17 cellular contexts compared by ENCODE assay signal in genomic region chrX:13791559-13791958, GRCh38. TPM values are rescaled to one million over a fixed set of nuclear protein-coding genes. Genes with fewer than 3 reads are reported as not detected.
A peak's percentile ranks its signal among the peaks of the same experiment; 100 is the strongest.
DNase-seq lines count a peak whose midpoint lies in the region; ATAC-seq and TF ChIP-seq lines count a peak whose summit lies in the region.
"Had no signal": no experiment of that assay in that cellular context is flagged by ENCODE, and none has a peak within 500 bp of the region (broad histone marks: within the 10 kb centered on the region; RNA-seq: fewer than 3 reads in every experiment).

No MANE protein-coding gene starts in this region.

- no peak for TF ChIP-seq POLR2A in body of pancreas (IDR thresholded peaks at IDR 0.05)

- peaks cover 9% of the 10 kb centered on the region; the same call in 1 of the 2 replicates for H3K79me2 ChIP-seq in GM23338 (replicated peaks; ENCODE audit: insufficient read depth)

- no peak for DNase-seq in GM23338 (ENCODE audit: low spot score)
- DNase-seq in globus pallidus (ENCODE audit: low spot score) = peak; percentile 86
- DNase-seq in renal cortical epithelial cell (ENCODE audit: low read depth) = peak; percentile 11
- no peak for DNase-seq in effector CD8-positive, alpha-beta T cell (lab: John Stamatoyannopoulos, UW)
- DNase-seq in body of pancreas = no peak
- DNase-seq: activated CD4-positive, alpha-beta memory T cell treated with anti-CD3 and anti-CD28 coated beads, Interleukin-2, amount 10 ng/mL, durations not matched to agents 7 days and 5 days; activated gamma-delta T cell treated with Interleukin-2 at 50 U/mL for 16 hours; CD4-positive, CD25-positive, alpha-beta regulatory T cell; IMR-90; NCI-H1436; right lobe of liver; stimulated activated CD4-positive, alpha-beta T cell treated with anti-CD3 and anti-CD28 coated beads, Interleukin-4, amount 100 ng/mL, for 4 hours had no signal

- no peaks in the 10 kb centered on the region for H3F3A ChIP-seq in GM23338 (replicated peaks; ENCODE audit: low read depth)

- H3K4me2 ChIP-seq in GM23338 = no peak overlapping the region

- no peak overlapping the region for H3K4me3 Mint-ChIP-seq in GM23338
- H3K4me3 Mint-ChIP-seq: activated CD4-positive, alpha-beta memory T cell treated with anti-CD3 and anti-CD28 coated beads, Interleukin-2, amount 10 ng/mL, durations not matched to agents 7 days and 5 days; CD4-positive, CD25-positive, alpha-beta regulatory T cell; central memory CD8-positive, alpha-beta T cell; stimulated activated memory B cell treated with anti-CD40 and anti-IgM and Interleukin-4, amounts not matched to agents 10 μg/mL and 1 μg/mL and 100 μg/mL, for 72 hours had no signal

- peaks cover 27% of the 10 kb centered on the region for H3K4me1 Mint-ChIP-seq in GM23338
- H3K4me1 Mint-ChIP-seq: activated CD4-positive, alpha-beta memory T cell treated with anti-CD3 and anti-CD28 coated beads, Interleukin-2, amount 10 ng/mL, durations not matched to agents 7 days and 5 days; CD4-positive, CD25-positive, alpha-beta regulatory T cell; central memory CD8-positive, alpha-beta T cell; stimulated activated memory B cell treated with anti-CD40 and anti-IgM and Interleukin-4, amounts not matched to agents 10 μg/mL and 1 μg/mL and 100 μg/mL, for 72 hours had no signal

- H3K27ac Mint-ChIP-seq in GM23338 = peak overlapping the region; percentile 26; the same call in 1 of the 2 replicates
- H3K27ac Mint-ChIP-seq: activated CD4-positive, alpha-beta memory T cell treated with anti-CD3 and anti-CD28 coated beads, Interleukin-2, amount 10 ng/mL, durations not matched to agents 7 days and 5 days; CD4-positive, CD25-positive, alpha-beta regulatory T cell; stimulated activated memory B cell treated with anti-CD40 and anti-IgM and Interleukin-4, amounts not matched to agents 10 μg/mL and 1 μg/mL and 100 μg/mL, for 72 hours had no signal

- peaks cover 5% of the 10 kb centered on the region for H3K27me3 Mint-ChIP-seq in GM23338 (ENCODE audit: insufficient read depth, low read depth, poor library complexity)
- H3K27me3 Mint-ChIP-seq: activated CD4-positive, alpha-beta memory T cell treated with anti-CD3 and anti-CD28 coated beads, Interleukin-2, amount 10 ng/mL, durations not matched to agents 7 days and 5 days; central memory CD8-positive, alpha-beta T cell; stimulated activated memory B cell treated with anti-CD40 and anti-IgM and Interleukin-4, amounts not matched to agents 10 μg/mL and 1 μg/mL and 100 μg/mL, for 72 hours had no signal

- 35% methylated on average over 2 of the region's 2 CpGs for WGBS in body of pancreas, 2 donors

- TF ChIP-seq CTCF in GM23338 (conservative IDR thresholded peaks at IDR 0.05; ENCODE audit: low read depth in 2 of 2) = no peak
- TF ChIP-seq CTCF in body of pancreas (IDR thresholded peaks at IDR 0.05) = no peak

- H3K4me1 ChIP-seq in GM23338 (ENCODE audit: insufficient read depth) (0 out of 2 replicates have a peak, but pooled peaks cover 6% of the 10 kb centered on the region), body of pancreas (no peaks in the 10 kb centered on the region)
- H3K4me1 ChIP-seq: right lobe of liver had no signal

- H2AFZ ChIP-seq in GM23338 = no peak overlapping the region

- no peaks in the 10 kb centered on the region for H3K36me3 Mint-ChIP-seq in GM23338 (ENCODE audit: low read depth)
- H3K36me3 Mint-ChIP-seq: CD4-positive, CD25-positive, alpha-beta regulatory T cell; stimulated activated memory B cell treated with anti-CD40 and anti-IgM and Interleukin-4, amounts not matched to agents 10 μg/mL and 1 μg/mL and 100 μg/mL, for 72 hours had no signal

- H3K36me3 ChIP-seq in GM23338 (ENCODE audit: insufficient read depth) (no peaks in the 10 kb centered on the region), body of pancreas (replicated peaks in 1 of 2; ENCODE audit: insufficient read depth in 1 of 2, low read depth in 2 of 2) (no peaks in the 10 kb centered on the region)
- H3K36me3 ChIP-seq: right lobe of liver had no signal

- no peak overlapping the region for H3K27ac ChIP-seq in GM23338 (ENCODE audit: low read depth)
- H3K27ac ChIP-seq in angular gyrus (ENCODE audit: low read depth, low read length) = peak overlapping the region; percentile 84
- H3K27ac ChIP-seq in body of pancreas = no peak overlapping the region
- H3K27ac ChIP-seq: right lobe of liver, SK-N-MC had no signal

- H4K20me1 ChIP-seq in GM23338 (replicated peaks; ENCODE audit: insufficient read depth) = no peaks in the 10 kb centered on the region

- intact Hi-C loops in body of pancreas (cut with DNase I) = no loop called here

- no peaks in the 10 kb centered on the region for H3K9me3 ChIP-seq in body of pancreas
- H3K9me3 ChIP-seq: right lobe of liver had no signal

- ATAC-seq in GM23338 (no peak), GM19452 (IDR thresholded peaks at IDR 0.05; ENCODE audit: unreplicated experiment) (no peak), body of pancreas (no peak)
- ATAC-seq: right lobe of liver; stimulated activated memory B cell treated with anti-CD40 and anti-IgM and Interleukin-4, amounts not matched to agents 10 μg/mL and 1 μg/mL and 100 μg/mL, for 72 hours had no signal

- H3K27me3 ChIP-seq in GM23338 (ENCODE audit: insufficient read depth) (no peaks in the 10 kb centered on the region), body of pancreas (no peaks in the 10 kb centered on the region)

- H3K9me2 ChIP-seq in GM23338 (ENCODE audit: insufficient read depth) = no peaks in the 10 kb centered on the region

- no peaks in the 10 kb centered on the region for H3K9me3 Mint-ChIP-seq in GM23338
- H3K9me3 Mint-ChIP-seq: activated CD4-positive, alpha-beta memory T cell treated with anti-CD3 and anti-CD28 coated beads, Interleukin-2, amount 10 ng/mL, durations not matched to agents 7 days and 5 days; CD4-positive, CD25-positive, alpha-beta regulatory T cell; central memory CD8-positive, alpha-beta T cell; stimulated activated memory B cell treated with anti-CD40 and anti-IgM and Interleukin-4, amounts not matched to agents 10 μg/mL and 1 μg/mL and 100 μg/mL, for 72 hours had no signal

- H3K4me3 ChIP-seq in GM23338 (no peak overlapping the region), body of pancreas (no peak overlapping the region)
- H3K4me3 ChIP-seq: right lobe of liver, SK-N-MC had no signal

TF ChIP-seq in GM23338, 12 proteins besides CTCF, POLR2A, EP300 and RAD21 (continues in another document):
- TF ChIP-seq EZH2 (IDR thresholded peaks at IDR 0.05; ENCODE audit: low read depth, unreplicated experiment) (no peak), ZNF114 (CRISPR knock-in tag; IDR thresholded peaks at IDR 0.05) (no peak), ZNF331 (CRISPR knock-in tag; IDR thresholded peaks at IDR 0.05; ENCODE audit: low read depth) (no peak), ETS1 (IDR thresholded peaks at IDR 0.05) (no peak), NANOG (IDR thresholded peaks at IDR 0.05; ENCODE audit: borderline replicate concordance) (no peak), JUNB (IDR thresholded peaks at IDR 0.05; ENCODE audit: unreplicated experiment) (no peak)

RNA-seq across cellular contexts. Expression of gene GPM6B, which starts 25.3 kb away (rescaled TPM):
- total RNA-seq in GM23338 (2014; rRNA removed; shearing (Covaris generic)) = 92.2 and 95.4 TPM in 2 replicates
- polyA plus RNA-seq in GM23338 (2016; fragmentation: Nextera tagmentation; extraction: Ambion mirVana) = 76.4 and 82.6 TPM in 2 replicates
- total RNA-seq in renal cortical epithelial cell = 0.10 and 0.87 TPM in 2 replicates
- total RNA-seq in body of pancreas = 1 to 10 TPM in 1 of 2 donors, under 1 TPM in 1; under 0.01 to 2.3 TPM
- total RNA-seq: activated CD4-positive, alpha-beta memory T cell treated with anti-CD3 and anti-CD28 coated beads, Interleukin-2, amount 10 ng/mL, durations not matched to agents 7 days and 5 days; CD4-positive, CD25-positive, alpha-beta regulatory T cell had no signal

RNA-seq across cellular contexts. Expression of gene OFD1, which starts 57.0 kb away (rescaled TPM):
- 21.2 and 25.4 TPM in 2 replicates for total RNA-seq in GM23338 (2014; rRNA removed; shearing (Covaris generic))
- polyA plus RNA-seq in GM23338 (2016; fragmentation: Nextera tagmentation; extraction: Ambion mirVana) = 34.1 and 55.0 TPM in 2 replicates
- total RNA-seq in renal cortical epithelial cell (17.5 and 27.3 TPM in 2 replicates), body of pancreas (10 to 100 TPM; 27.5 to 36.6 TPM)

RNA-seq across cellular contexts. Expression of gene TRAPPC2, which starts 57.1 kb away (rescaled TPM):
- total RNA-seq in GM23338 (2014; rRNA removed; shearing (Covaris generic)) = 12.9 and 14.6 TPM in 2 replicates
- 11.7 and 12.2 TPM in 2 replicates for polyA plus RNA-seq in GM23338 (2016; fragmentation: Nextera tagmentation; extraction: Ambion mirVana)
- total RNA-seq in renal cortical epithelial cell (28.1 and 32.5 TPM in 2 replicates), body of pancreas (10 to 100 TPM; 14.5 to 28.5 TPM)

Comparison
In these comparisons a context has a peak if more than half of its experiments do, and no peak if none do; other contexts are left out.
1. DNase-seq: peak in globus pallidus (single experiment) and renal cortical epithelial cell (single experiment); none in GM23338 (single experiment), effector CD8-positive, alpha-beta T cell (single experiment) and body of pancreas (0 of 4).
2. RNA of gene GPM6B, which starts 25.3 kb away (total RNA-seq): 92.2 to 95.4 TPM in GM23338; under 0.01 to 2.3 TPM in body of pancreas and 0.10 to 0.87 TPM in renal cortical epithelial cell; every median in the first group is over 10 times any median in the second.